ENCODE assay signal across 1 cellular context in genomic region chr11:57568330-57568766, GRCh38.
A peak's percentile ranks its signal among the peaks of the same experiment; 100 is the strongest.
TF ChIP-seq lines count a peak whose summit lies in the region.

No MANE protein-coding gene starts in this region.

TF ChIP-seq in K562, 482 proteins besides CTCF, POLR2A, EP300 and RAD21 (continues in another document):
- TF ChIP-seq ZBTB11 (CRISPR knock-in tag; IDR thresholded peaks at IDR 0.05) (0 out of 6 replicates have a peak, but pooled peaks of 1 of the 3 experiments have one; percentile 2), TFE3 (CRISPR knock-in tag; IDR thresholded peaks at IDR 0.05) (no peak), ZNF280A (IDR thresholded peaks at IDR 0.05; ENCODE audit: low read depth, partially characterized antibody) (no peak), GTF2E2 (tag; IDR thresholded peaks at IDR 0.05) (no peak), RBM34 (IDR thresholded peaks at IDR 0.05; ENCODE audit: borderline replicate concordance, insufficient read depth, low read length) (no peak), SMAD4 (CRISPR knock-in tag; conservative IDR thresholded peaks at IDR 0.05) (no peak), ZNF184 (CRISPR knock-in tag; IDR thresholded peaks at IDR 0.05) (no peak), NCOA6 (IDR thresholded peaks at IDR 0.05) (no peak), KHSRP (IDR thresholded peaks at IDR 0.05) (no peak), ARID3A (IDR thresholded peaks at IDR 0.05; ENCODE audit: borderline replicate concordance, low read depth, low read length) (no peak), DEAF1 (CRISPR knock-in tag; IDR thresholded peaks at IDR 0.05) (peak; percentile 55), ZEB2 (IDR thresholded peaks at IDR 0.05) (no peak), CREB1 (IDR thresholded peaks at IDR 0.05) (no peak), CREB1 (CRISPR knock-in tag; IDR thresholded peaks at IDR 0.05) (no peak), THAP7 (CRISPR knock-in tag; IDR thresholded peaks at IDR 0.05) (no peak), ZMIZ1 (IDR thresholded peaks at IDR 0.05; ENCODE audit: low read depth in 2 of 2, low read length in 2 of 2) (0 out of 4 replicates have a peak, but pooled peaks of 1 of the 2 experiments have one; percentile 28), ZNF174 (CRISPR knock-in tag; IDR thresholded peaks at IDR 0.05) (no peak), KLF16 (IDR thresholded peaks at IDR 0.05) (no peak), LARP7 (IDR thresholded peaks at IDR 0.05) (no peak), SIRT6 (IDR thresholded peaks at IDR 0.05; ENCODE audit: low read depth, low read length) (no peak), HDAC1 (IDR thresholded peaks at IDR 0.05) (no peak), CHAMP1 (IDR thresholded peaks at IDR 0.05) (no peak), SMC3 (conservative IDR thresholded peaks at IDR 0.05; ENCODE audit: insufficient read depth, low read depth, low read length) (peak; percentile 88), RAD51 (IDR thresholded peaks at IDR 0.05; ENCODE audit: borderline replicate concordance, low read depth) (no peak), MEF2A (IDR thresholded peaks at IDR 0.05; ENCODE audit: control insufficient read depth, low read depth, low read length) (no peak), SMARCB1 (IDR thresholded peaks at IDR 0.05; ENCODE audit: insufficient read length, low read depth) (no peak), IRF9 (tag; IDR thresholded peaks at IDR 0.05) (no peak), ZNF785 (CRISPR knock-in tag; IDR thresholded peaks at IDR 0.05) (no peak), ATF1 (CRISPR knock-in tag; IDR thresholded peaks at IDR 0.05) (no peak), ATF1 (tag; IDR thresholded peaks at IDR 0.05) (peak; percentile 66), TRIM24 (IDR thresholded peaks at IDR 0.05) (no peak), ZZZ3 (IDR thresholded peaks at IDR 0.05) (no peak), ZNF124 (CRISPR knock-in tag; IDR thresholded peaks at IDR 0.05) (no peak), CXXC5 (CRISPR knock-in tag; IDR thresholded peaks at IDR 0.05) (no peak), HMBOX1 (IDR thresholded peaks at IDR 0.05) (peak; percentile 68), TRIM25 (IDR thresholded peaks at IDR 0.05; ENCODE audit: borderline replicate concordance) (no peak), E2F6 (IDR thresholded peaks at IDR 0.05; ENCODE audit: borderline replicate concordance in 1 of 2, extremely low read depth in 1 of 2, insufficient read depth in 1 of 2, insufficient read length in 1 of 2, low read depth in 1 of 2, low read length in 1 of 2, poor library complexity in 1 of 2, severe bottlenecking in 1 of 2) (no peak), SMARCA4 (IDR thresholded peaks at IDR 0.05) (0 out of 2 replicates have a peak, but pooled peaks have one; percentile 4), KDM1A (IDR thresholded peaks at IDR 0.05) (no peak), CBFA2T3 (IDR thresholded peaks at IDR 0.05) (no peak)
